Comparison of ENCODE assay signal across 23 cellular contexts in the genomic region with DNA sequence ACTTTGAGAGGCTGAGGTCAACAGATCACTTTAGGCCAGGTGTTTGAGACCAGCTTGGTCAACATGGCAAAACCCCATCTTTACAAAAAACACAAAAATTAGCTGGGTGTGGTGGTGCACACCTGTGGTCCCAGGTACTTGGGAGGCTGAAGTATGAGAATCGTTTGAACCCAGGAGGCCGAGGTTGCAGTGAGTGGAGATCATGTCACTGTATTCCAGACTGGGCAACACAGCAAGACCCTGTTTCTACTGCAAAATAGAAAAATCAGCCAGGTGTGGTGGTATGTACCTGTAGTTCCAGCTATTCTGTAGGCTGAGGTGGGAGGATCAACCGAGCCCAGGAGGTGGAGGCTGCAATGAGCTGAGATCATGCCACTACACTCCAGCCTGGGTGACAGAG. TPM values are rescaled to one million over a fixed set of nuclear protein-coding genes. Genes with fewer than 3 reads are reported as not detected.
DNase-seq lines count a peak whose midpoint lies in the region; ATAC-seq, FAIRE-seq and TF ChIP-seq lines count a peak whose summit lies in the region.
"Had no signal": no experiment of that assay in that cellular context is flagged by ENCODE, and none has a peak within 500 bp of the region (broad histone marks: within the 10 kb centered on the region; RNA-seq: fewer than 3 reads in every experiment).

No MANE protein-coding gene starts in this region.

- H3K36me3 ChIP-seq in HepG2 (replicated peaks in 1 of 2; ENCODE audit: control insufficient read depth in 1 of 2, insufficient read depth in 2 of 2, low read length in 2 of 2) (no peaks in the 10 kb centered on the region), right lobe of liver (no peaks in the 10 kb centered on the region)
- H3K36me3 ChIP-seq in CD4-positive, alpha-beta memory T cell (ENCODE audit: insufficient read depth, low read length): no peaks in the 10 kb centered on the region
- H3K36me3 ChIP-seq: BE2C, BLaER1 had no signal

- POLR2A ChIA-PET in HepG2 (lab: Yijun Ruan, JAX) (no interaction called here), WTC11 (lab: Charles Lee) (interaction anchor here (0.6 kb wide), 1 partner anchor 404 kb away, joined by 8 read pairs; no protein-coding TSS in a partner anchor)
- POLR2A ChIA-PET in activated CD8-positive, alpha-beta T cell treated with anti-CD3 and anti-CD28 coated beads, Interleukin-2, amount 10 ng/mL, durations not matched to agents 7 days and 5 days (lab: Charles Lee): no interaction called here
- POLR2A ChIA-PET in CD4-positive, alpha-beta memory T cell (lab: Charles Lee; ENCODE audit: partially characterized antibody): no interaction called here

- DNase-seq in HepG2 (ENCODE audit: low spot score) (no peak), right lobe of liver (no peak), WTC11 (ENCODE audit: low spot score) (no peak), posterior vena cava (ENCODE audit: low spot score) (peak; percentile 25)
- no peak for DNase-seq in activated CD8-positive, alpha-beta T cell treated with anti-CD3 and anti-CD28 coated beads, Interleukin-2, amount 10 ng/mL, durations not matched to agents 7 days and 5 days
- DNase-seq in CD4-positive, alpha-beta memory T cell: no peak
- DNase-seq: 8988T; ACHN; BE2C; C1 segment of cervical spinal cord; Caco-2; Calu3; CD4-positive, CD25-positive, alpha-beta regulatory T cell; CD8-positive, alpha-beta T cell; DMS79 treated with DMSO at 0.1 percent for 48 hours; GF-D8 had no signal

- no peak for TF ChIP-seq POLR2A in HepG2 (IDR thresholded peaks at IDR 0.05; ENCODE audit: insufficient read depth in 1 of 2, low read depth in 2 of 2, low read length in 2 of 2)
- no peak for TF ChIP-seq POLR2A in right lobe of liver (IDR thresholded peaks at IDR 0.05)

- intact Hi-C loops in HepG2 (cut with micrococcal nuclease; ENCODE audit: unreplicated experiment) (no loop called here), right lobe of liver (cut with DNase I) (no loop called here), posterior vena cava (cut with DNase I) (no loop called here)
- intact Hi-C loops in CD4-positive, alpha-beta memory T cell (cut with micrococcal nuclease): no loop called here

- H3K4me3 Mint-ChIP-seq in WTC11: no peak overlapping the region
- no peak overlapping the region for H3K4me3 Mint-ChIP-seq in activated CD8-positive, alpha-beta T cell treated with anti-CD3 and anti-CD28 coated beads, Interleukin-2, amount 10 ng/mL, durations not matched to agents 7 days and 5 days
- H3K4me3 Mint-ChIP-seq in CD4-positive, alpha-beta memory T cell: no peak overlapping the region
- H3K4me3 Mint-ChIP-seq: CD14-positive monocyte; CD4-positive, CD25-positive, alpha-beta regulatory T cell; CD8-positive, alpha-beta T cell had no signal

- no peak for TF ChIP-seq EP300 in HepG2 (IDR thresholded peaks at IDR 0.05; ENCODE audit: low read depth in 2 of 2, low read length in 2 of 2)
- no peak for TF ChIP-seq EP300 in HepG2 (CRISPR knock-in tag; IDR thresholded peaks at IDR 0.05; ENCODE audit: borderline replicate concordance)

- TF ChIP-seq CTCF in HepG2 (CRISPR knock-in tag; IDR thresholded peaks at IDR 0.05): no peak
- no peak for TF ChIP-seq CTCF in right lobe of liver (IDR thresholded peaks at IDR 0.05)
- TF ChIP-seq CTCF in WTC11 (IDR thresholded peaks at IDR 0.05): no peak

- H3K27ac Mint-ChIP-seq in WTC11: no peak overlapping the region
- H3K27ac Mint-ChIP-seq in activated CD8-positive, alpha-beta T cell treated with anti-CD3 and anti-CD28 coated beads, Interleukin-2, amount 10 ng/mL, durations not matched to agents 7 days and 5 days: no peak overlapping the region
- H3K27ac Mint-ChIP-seq in CD4-positive, alpha-beta memory T cell: no peak overlapping the region
- H3K27ac Mint-ChIP-seq: CD14-positive monocyte; CD4-positive, CD25-positive, alpha-beta regulatory T cell; CD8-positive, alpha-beta T cell had no signal

- no peaks in the 10 kb centered on the region; a peak in 1 of 5 replicates for H3K27me3 ChIP-seq in HepG2 (ENCODE audit: control insufficient read depth in 1 of 2, insufficient read depth in 2 of 2, low read length in 2 of 2)
- no peaks in the 10 kb centered on the region for H3K27me3 ChIP-seq in right lobe of liver
- H3K27me3 ChIP-seq in CD4-positive, alpha-beta memory T cell (ENCODE audit: insufficient read depth, low read length): no peaks in the 10 kb centered on the region
- H3K27me3 ChIP-seq: BE2C, BLaER1 had no signal

- BruUV-seq in HepG2 (replicated peaks; lab: Mats Ljungman, UMichigan): no TSS peak

- CTCF ChIA-PET in HepG2 (lab: Yijun Ruan, JAX; ENCODE audit: low intra/inter-chr PET ratio, low total read pairs): no interaction called here
- CTCF ChIA-PET in WTC11 (lab: Charles Lee): interaction anchor here (1.4 kb wide), 1 partner anchor 52 kb away, joined by 3 read pairs; no protein-coding TSS in a partner anchor
- CTCF ChIA-PET in activated CD8-positive, alpha-beta T cell treated with anti-CD3 and anti-CD28 coated beads, Interleukin-2, amount 10 ng/mL, durations not matched to agents 7 days and 5 days (lab: Charles Lee): no interaction called here
- CTCF ChIA-PET in CD4-positive, alpha-beta memory T cell (lab: Charles Lee; ENCODE audit: partially characterized antibody): interaction anchor here (1.2 kb wide), 1 partner anchor 46 kb away, joined by 3 read pairs; no protein-coding TSS in a partner anchor

- no peaks in the 10 kb centered on the region for H4K20me1 ChIP-seq in HepG2 (ENCODE audit: insufficient read depth, low read length)
- H4K20me1 ChIP-seq: BLaER1 had no signal

- no peak for FAIRE-seq in HepG2 (lab: Jason Lieb, UNC)
- FAIRE-seq: A204.1, D721Med, G401.6, GM12891, GM19239 had no signal

- 67% methylated on average over 3 of the region's 3 CpGs for WGBS in HepG2 (ENCODE audit: low lambda C conversion rate)
- 76% methylated on average over 3 of the region's 3 CpGs for WGBS in right lobe of liver (ENCODE audit: insufficient coverage, low coverage, low lambda C conversion rate, missing lambda C conversion rate)

- peaks cover 4% of the 10 kb centered on the region for H3K79me2 ChIP-seq in HepG2 (ENCODE audit: insufficient read depth, low read length)

- H3K27ac ChIP-seq in HepG2 (ENCODE audit: extremely low read length, insufficient read depth, low read length) (no peak overlapping the region), right lobe of liver (no peak overlapping the region)
- H3K27ac ChIP-seq in CD4-positive, alpha-beta memory T cell (ENCODE audit: low read depth, low read length): no peak overlapping the region
- H3K27ac ChIP-seq: BLaER1 had no signal

- H3K4me3 ChIP-seq in HepG2 (replicated peaks in 1 of 3; ENCODE audit: insufficient read depth in 1 of 3, low read depth in 2 of 3, low read length in 3 of 3) (no peak overlapping the region), right lobe of liver (no peak overlapping the region)
- H3K4me3 ChIP-seq in CD4-positive, alpha-beta memory T cell (ENCODE audit: low read length in 2 of 2): no peak overlapping the region
- H3K4me3 ChIP-seq: BLaER1 had no signal

- H3K9me3 ChIP-seq in HepG2 (ENCODE audit: low read length) (no peaks in the 10 kb centered on the region), right lobe of liver (no peaks in the 10 kb centered on the region)
- H3K9me3 ChIP-seq in CD4-positive, alpha-beta memory T cell (ENCODE audit: control insufficient read depth in 1 of 2, low read length in 2 of 2): no peaks in the 10 kb centered on the region
- H3K9me3 ChIP-seq: BE2C, BLaER1, Caco-2 had no signal

- H3K4me1 ChIP-seq in HepG2 (ENCODE audit: insufficient read depth, low read length): peaks cover 21% of the 10 kb centered on the region
- H3K4me1 ChIP-seq in right lobe of liver: no peaks in the 10 kb centered on the region
- peaks cover 12% of the 10 kb centered on the region for H3K4me1 ChIP-seq in CD4-positive, alpha-beta memory T cell (ENCODE audit: insufficient read depth, low read length)
- H3K4me1 ChIP-seq: BE2C, Caco-2 had no signal

- no peak for TF ChIP-seq RAD21 in HepG2 (CRISPR knock-in tag; IDR thresholded peaks at IDR 0.05)

- no peak for ATAC-seq in HepG2
- no peak for ATAC-seq in right lobe of liver
- ATAC-seq in WTC11: no peak
- no peak for ATAC-seq in activated CD8-positive, alpha-beta T cell treated with anti-CD3 and anti-CD28 coated beads, Interleukin-2, amount 10 ng/mL, durations not matched to agents 7 days and 5 days
- ATAC-seq: CD8-positive, alpha-beta T cell had no signal

- H3K9ac ChIP-seq in HepG2 (ENCODE audit: insufficient read depth, low read depth, low read length): no peak overlapping the region
- H3K9ac ChIP-seq: BLaER1 had no signal

- no peaks in the 10 kb centered on the region for H3K36me3 Mint-ChIP-seq in WTC11
- no peaks in the 10 kb centered on the region for H3K36me3 Mint-ChIP-seq in activated CD8-positive, alpha-beta T cell treated with anti-CD3 and anti-CD28 coated beads, Interleukin-2, amount 10 ng/mL, durations not matched to agents 7 days and 5 days (ENCODE audit: low read depth)
- H3K36me3 Mint-ChIP-seq in CD4-positive, alpha-beta memory T cell: no peaks in the 10 kb centered on the region
- H3K36me3 Mint-ChIP-seq: CD14-positive monocyte; CD4-positive, CD25-positive, alpha-beta regulatory T cell; CD8-positive, alpha-beta T cell had no signal

- H3K27me3 Mint-ChIP-seq in WTC11 (ENCODE audit: low read depth): no peaks in the 10 kb centered on the region; the same call in 1 of the 2 replicates
- H3K27me3 Mint-ChIP-seq in activated CD8-positive, alpha-beta T cell treated with anti-CD3 and anti-CD28 coated beads, Interleukin-2, amount 10 ng/mL, durations not matched to agents 7 days and 5 days (ENCODE audit: low read depth): no peaks in the 10 kb centered on the region
- H3K27me3 Mint-ChIP-seq in CD4-positive, alpha-beta memory T cell: no peaks in the 10 kb centered on the region

- in situ Hi-C loops in HepG2 (cut with HindIII; ENCODE audit: extremely low pct_ligation_motif_present, low pct_unique_long_range_greater_than_20kb): no loop called here

- no peak overlapping the region for H2AFZ ChIP-seq in HepG2 (ENCODE audit: low read length)

- no peaks in the 10 kb centered on the region for H3K9me3 Mint-ChIP-seq in WTC11
- H3K9me3 Mint-ChIP-seq in activated CD8-positive, alpha-beta T cell treated with anti-CD3 and anti-CD28 coated beads, Interleukin-2, amount 10 ng/mL, durations not matched to agents 7 days and 5 days (ENCODE audit: insufficient read depth): no peaks in the 10 kb centered on the region
- H3K9me3 Mint-ChIP-seq in CD4-positive, alpha-beta memory T cell: no peaks in the 10 kb centered on the region
- H3K9me3 Mint-ChIP-seq: CD14-positive monocyte; CD8-positive, alpha-beta T cell had no signal

- peaks cover 5% of the 10 kb centered on the region; the same call in 1 of the 2 replicates for H3K4me1 Mint-ChIP-seq in WTC11
- H3K4me1 Mint-ChIP-seq in activated CD8-positive, alpha-beta T cell treated with anti-CD3 and anti-CD28 coated beads, Interleukin-2, amount 10 ng/mL, durations not matched to agents 7 days and 5 days (ENCODE audit: low read depth): peaks cover 7% of the 10 kb centered on the region
- peaks cover 3 to 10% (median 6%) of the 10 kb centered on the region in 4 donors for H3K4me1 Mint-ChIP-seq in CD4-positive, alpha-beta memory T cell
- H3K4me1 Mint-ChIP-seq: CD14-positive monocyte had no signal

- H3K4me2 ChIP-seq in HepG2 (ENCODE audit: low read depth, low read length): no peak overlapping the region
- H3K4me2 ChIP-seq: BLaER1 had no signal

RNA-seq across cellular contexts. Expression of a gene that starts 4.2 kb away (rescaled TPM):
- 14.7 and 17.2 TPM in 2 replicates for total RNA-seq in HepG2 (2016; rRNA removed; fragmentation: Illumina TruSeq; extraction: Trizol)
- 6.7 TPM in 2 replicates for total RNA-seq in HepG2 (2016; cell fraction: cytosol; rRNA removed; fragmentation: Illumina TruSeq; extraction: Trizol; ENCODE audit: low read depth)
- 12.6 and 16.4 TPM in 2 replicates for total RNA-seq in HepG2 (2016; cell fraction: insoluble cytoplasmic fraction; rRNA removed; fragmentation: Illumina TruSeq; extraction: Trizol)
- 7.1 and 7.2 TPM in 2 replicates for total RNA-seq in HepG2 (2016; cell fraction: membrane; rRNA removed; fragmentation: Illumina TruSeq; extraction: Trizol)
- total RNA-seq in HepG2 (2016; cell fraction: nucleus; rRNA removed; fragmentation: Illumina TruSeq; extraction: Trizol): 23.2 and 23.6 TPM in 2 replicates
- polyA plus RNA-seq in HepG2 (2011; rRNA removed): 27.2 and 28.2 TPM in 2 replicates
- 8.2 TPM in 2 replicates for polyA plus RNA-seq in HepG2 (2011; cell fraction: cytosol; rRNA removed)
- 142 and 147 TPM in 2 replicates for polyA plus RNA-seq in HepG2 (2011; cell fraction: nucleus; rRNA removed)
- 16.7 and 18.0 TPM in 2 replicates for polyA plus RNA-seq in HepG2 (2012)
- 1.3 and 1.4 TPM in 2 replicates for polyA plus RNA-seq in HepG2 (2016; cell fraction: cytosol; fragmentation: Illumina TruSeq; extraction: Trizol; ENCODE audit: low read depth)
- polyA plus RNA-seq in HepG2 (2016; cell fraction: insoluble cytoplasmic fraction; fragmentation: Illumina TruSeq; extraction: Trizol; ENCODE audit: low read depth): 12.9 and 15.4 TPM in 2 replicates
- 2.8 and 3.9 TPM in 2 replicates for polyA plus RNA-seq in HepG2 (2016; cell fraction: membrane; fragmentation: Illumina TruSeq; extraction: Trizol; ENCODE audit: low read depth)
- 58.6 and 63.7 TPM in 2 replicates for polyA plus RNA-seq in HepG2 (2016; cell fraction: nucleus; fragmentation: Illumina TruSeq; extraction: Trizol; ENCODE audit: insufficient read depth, low read depth)
- 33.3 and 85.9 TPM in 2 replicates for polyA minus RNA-seq in HepG2 (2011; rRNA and poly(A)+ RNA removed; ENCODE audit: low replicate concordance)
- polyA minus RNA-seq in HepG2 (2011; cell fraction: cytosol; rRNA and poly(A)+ RNA removed): 9.0 and 10.7 TPM in 2 replicates
- 39.5 and 49.7 TPM in 2 replicates for polyA minus RNA-seq in HepG2 (2011; cell fraction: nucleus; rRNA and poly(A)+ RNA removed)
- total RNA-seq in right lobe of liver: 10 to 100 TPM; 16.5 to 29.1 (median 22.6) TPM
- total RNA-seq in WTC11 (2021): 66.8 to 71.3 TPM (median 70.5 TPM) in 3 replicates
- total RNA-seq in posterior vena cava: 10 to 100 TPM; 41.4 to 49.0 TPM
- total RNA-seq in activated CD8-positive, alpha-beta T cell treated with anti-CD3 and anti-CD28 coated beads, Interleukin-2, amount 10 ng/mL, durations not matched to agents 7 days and 5 days: 10 to 100 TPM; 53.7 to 54.5 TPM
- total RNA-seq in CD4-positive, alpha-beta memory T cell: 10 to 100 TPM; 49.1 to 53.0 TPM
- 10 to 100 TPM in 1 of 2 donors, 1 to 10 TPM in 1; 8.1 to 12.5 TPM for polyA plus RNA-seq in CD4-positive, alpha-beta memory T cell

RNA-seq across cellular contexts. Expression of a gene that starts 45.2 kb away (rescaled TPM):
- total RNA-seq in HepG2 (2016; rRNA removed; fragmentation: Illumina TruSeq; extraction: Trizol) (not detected in 2 replicates), right lobe of liver (10 to 100 TPM in 1 of 6 experiments, 1 to 10 TPM in 5; 5.0 to 14.4 (median 5.7) TPM), WTC11 (2021) (13.2 to 16.5 TPM (median 15.9 TPM) in 3 replicates), posterior vena cava (100 to 1,000 TPM; 107 to 119 TPM)
- total RNA-seq in HepG2 (2016; cell fraction: cytosol; rRNA removed; fragmentation: Illumina TruSeq; extraction: Trizol; ENCODE audit: low read depth): not detected in 2 replicates
- not detected in 2 replicates for total RNA-seq in HepG2 (2016; cell fraction: insoluble cytoplasmic fraction; rRNA removed; fragmentation: Illumina TruSeq; extraction: Trizol)
- total RNA-seq in HepG2 (2016; cell fraction: membrane; rRNA removed; fragmentation: Illumina TruSeq; extraction: Trizol): not detected in 2 replicates
- not detected in 2 replicates for total RNA-seq in HepG2 (2016; cell fraction: nucleus; rRNA removed; fragmentation: Illumina TruSeq; extraction: Trizol)
- not detected in 2 replicates for polyA plus RNA-seq in HepG2 (2011; rRNA removed)
- 0.07 TPM in 1 of 2 replicates, not detected in the other for polyA plus RNA-seq in HepG2 (2011; cell fraction: cytosol; rRNA removed)
- not detected in 2 replicates for polyA plus RNA-seq in HepG2 (2011; cell fraction: nucleus; rRNA removed)
- polyA plus RNA-seq in HepG2 (2012): not detected in 2 replicates
- not detected in 2 replicates for polyA plus RNA-seq in HepG2 (2016; cell fraction: cytosol; fragmentation: Illumina TruSeq; extraction: Trizol; ENCODE audit: low read depth)
- polyA plus RNA-seq in HepG2 (2016; cell fraction: insoluble cytoplasmic fraction; fragmentation: Illumina TruSeq; extraction: Trizol; ENCODE audit: low read depth): not detected in 2 replicates
- not detected in 2 replicates for polyA plus RNA-seq in HepG2 (2016; cell fraction: membrane; fragmentation: Illumina TruSeq; extraction: Trizol; ENCODE audit: low read depth)
- not detected in 2 replicates for polyA plus RNA-seq in HepG2 (2016; cell fraction: nucleus; fragmentation: Illumina TruSeq; extraction: Trizol; ENCODE audit: insufficient read depth, low read depth)
- polyA minus RNA-seq in HepG2 (2011; rRNA and poly(A)+ RNA removed; ENCODE audit: low replicate concordance): 106 TPM in 1 of 2 replicates, not detected in the other
- 0.10 and 0.26 TPM in 2 replicates for polyA minus RNA-seq in HepG2 (2011; cell fraction: cytosol; rRNA and poly(A)+ RNA removed)
- polyA minus RNA-seq in HepG2 (2011; cell fraction: nucleus; rRNA and poly(A)+ RNA removed): 0.13 TPM in 1 of 2 replicates, not detected in the other
- total RNA-seq in activated CD8-positive, alpha-beta T cell treated with anti-CD3 and anti-CD28 coated beads, Interleukin-2, amount 10 ng/mL, durations not matched to agents 7 days and 5 days: not detected
- not detected for total RNA-seq in CD4-positive, alpha-beta memory T cell
- not detected for polyA plus RNA-seq in CD4-positive, alpha-beta memory T cell
- total RNA-seq: Calu3; CD4-positive, CD25-positive, alpha-beta regulatory T cell; CD8-positive, alpha-beta T cell had no signal
- polyA plus RNA-seq: CD14-positive monocyte; CD4-positive, CD25-positive, alpha-beta regulatory T cell had no signal

RNA-seq across cellular contexts. Expression of a gene that starts 51.5 kb away (rescaled TPM):
- total RNA-seq in HepG2 (2016; rRNA removed; fragmentation: Illumina TruSeq; extraction: Trizol) (1.3 and 4.3 TPM in 2 replicates), right lobe of liver (10 to 100 TPM; 25.4 to 50.4 (median 36.9) TPM), WTC11 (2021) (36.3 to 38.9 TPM (median 36.9 TPM) in 3 replicates), posterior vena cava (10 to 100 TPM; 60.5 to 64.5 TPM)
- total RNA-seq in HepG2 (2016; cell fraction: cytosol; rRNA removed; fragmentation: Illumina TruSeq; extraction: Trizol; ENCODE audit: low read depth): 0.88 and 1.3 TPM in 2 replicates
- total RNA-seq in HepG2 (2016; cell fraction: insoluble cytoplasmic fraction; rRNA removed; fragmentation: Illumina TruSeq; extraction: Trizol): 1.2 and 3.2 TPM in 2 replicates
- 0.86 and 1.1 TPM in 2 replicates for total RNA-seq in HepG2 (2016; cell fraction: membrane; rRNA removed; fragmentation: Illumina TruSeq; extraction: Trizol)
- total RNA-seq in HepG2 (2016; cell fraction: nucleus; rRNA removed; fragmentation: Illumina TruSeq; extraction: Trizol): 3.7 and 6.2 TPM in 2 replicates
- polyA plus RNA-seq in HepG2 (2011; rRNA removed): 5.2 and 10.3 TPM in 2 replicates
- 4.1 and 5.0 TPM in 2 replicates for polyA plus RNA-seq in HepG2 (2011; cell fraction: cytosol; rRNA removed)
- polyA plus RNA-seq in HepG2 (2011; cell fraction: nucleus; rRNA removed): 17.3 and 21.3 TPM in 2 replicates
- 4.4 and 4.5 TPM in 2 replicates for polyA plus RNA-seq in HepG2 (2012)
- polyA plus RNA-seq in HepG2 (2016; cell fraction: cytosol; fragmentation: Illumina TruSeq; extraction: Trizol; ENCODE audit: low read depth): 1.1 and 1.5 TPM in 2 replicates
- polyA plus RNA-seq in HepG2 (2016; cell fraction: insoluble cytoplasmic fraction; fragmentation: Illumina TruSeq; extraction: Trizol; ENCODE audit: low read depth): 1.5 and 2.9 TPM in 2 replicates
- polyA plus RNA-seq in HepG2 (2016; cell fraction: membrane; fragmentation: Illumina TruSeq; extraction: Trizol; ENCODE audit: low read depth): 1.1 and 1.2 TPM in 2 replicates
- 17.9 and 19.1 TPM in 2 replicates for polyA plus RNA-seq in HepG2 (2016; cell fraction: nucleus; fragmentation: Illumina TruSeq; extraction: Trizol; ENCODE audit: insufficient read depth, low read depth)
- polyA minus RNA-seq in HepG2 (2011; rRNA and poly(A)+ RNA removed; ENCODE audit: low replicate concordance): 8.8 and 82.9 TPM in 2 replicates
- 3.7 and 4.7 TPM in 2 replicates for polyA minus RNA-seq in HepG2 (2011; cell fraction: cytosol; rRNA and poly(A)+ RNA removed)
- polyA minus RNA-seq in HepG2 (2011; cell fraction: nucleus; rRNA and poly(A)+ RNA removed): 3.1 TPM in 2 replicates
- total RNA-seq in activated CD8-positive, alpha-beta T cell treated with anti-CD3 and anti-CD28 coated beads, Interleukin-2, amount 10 ng/mL, durations not matched to agents 7 days and 5 days: 10 to 100 TPM; 41.1 to 50.1 TPM
- 10 to 100 TPM; 18.2 to 20.5 TPM for total RNA-seq in CD4-positive, alpha-beta memory T cell
- polyA plus RNA-seq in CD4-positive, alpha-beta memory T cell: 1 to 10 TPM; 7.9 to 9.2 TPM

RNA-seq across cellular contexts. Expression of a gene that starts 52.9 kb away (rescaled TPM):
- 366 and 491 TPM in 2 replicates for total RNA-seq in HepG2 (2016; rRNA removed; fragmentation: Illumina TruSeq; extraction: Trizol)
- 146 and 174 TPM in 2 replicates for total RNA-seq in HepG2 (2016; cell fraction: cytosol; rRNA removed; fragmentation: Illumina TruSeq; extraction: Trizol; ENCODE audit: low read depth)
- total RNA-seq in HepG2 (2016; cell fraction: insoluble cytoplasmic fraction; rRNA removed; fragmentation: Illumina TruSeq; extraction: Trizol): 359 and 502 TPM in 2 replicates
- total RNA-seq in HepG2 (2016; cell fraction: membrane; rRNA removed; fragmentation: Illumina TruSeq; extraction: Trizol): 204 and 223 TPM in 2 replicates
- total RNA-seq in HepG2 (2016; cell fraction: nucleus; rRNA removed; fragmentation: Illumina TruSeq; extraction: Trizol): 153 and 156 TPM in 2 replicates
- polyA plus RNA-seq in HepG2 (2011; rRNA removed): 206 and 292 TPM in 2 replicates
- 210 and 226 TPM in 2 replicates for polyA plus RNA-seq in HepG2 (2011; cell fraction: cytosol; rRNA removed)
- polyA plus RNA-seq in HepG2 (2011; cell fraction: nucleus; rRNA removed): 112 and 130 TPM in 2 replicates
- 167 and 197 TPM in 2 replicates for polyA plus RNA-seq in HepG2 (2012)
- 110 and 126 TPM in 2 replicates for polyA plus RNA-seq in HepG2 (2016; cell fraction: cytosol; fragmentation: Illumina TruSeq; extraction: Trizol; ENCODE audit: low read depth)
- polyA plus RNA-seq in HepG2 (2016; cell fraction: insoluble cytoplasmic fraction; fragmentation: Illumina TruSeq; extraction: Trizol; ENCODE audit: low read depth): 421 and 450 TPM in 2 replicates
- 135 and 147 TPM in 2 replicates for polyA plus RNA-seq in HepG2 (2016; cell fraction: membrane; fragmentation: Illumina TruSeq; extraction: Trizol; ENCODE audit: low read depth)
- 209 and 219 TPM in 2 replicates for polyA plus RNA-seq in HepG2 (2016; cell fraction: nucleus; fragmentation: Illumina TruSeq; extraction: Trizol; ENCODE audit: insufficient read depth, low read depth)
- polyA minus RNA-seq in HepG2 (2011; rRNA and poly(A)+ RNA removed; ENCODE audit: low replicate concordance): 261 and 433 TPM in 2 replicates
- 119 and 120 TPM in 2 replicates for polyA minus RNA-seq in HepG2 (2011; cell fraction: cytosol; rRNA and poly(A)+ RNA removed)
- 73.5 and 81.7 TPM in 2 replicates for polyA minus RNA-seq in HepG2 (2011; cell fraction: nucleus; rRNA and poly(A)+ RNA removed)
- total RNA-seq in right lobe of liver: 10 to 100 TPM; 30.2 to 55.9 (median 38.7) TPM
- total RNA-seq in WTC11 (2021): 311 to 337 TPM (median 313 TPM) in 3 replicates
- 10 to 100 TPM; 66.9 to 82.3 TPM for total RNA-seq in posterior vena cava
- 100 to 1,000 TPM; 211 to 215 TPM for total RNA-seq in activated CD8-positive, alpha-beta T cell treated with anti-CD3 and anti-CD28 coated beads, Interleukin-2, amount 10 ng/mL, durations not matched to agents 7 days and 5 days
- total RNA-seq in CD4-positive, alpha-beta memory T cell: 10 to 100 TPM; 82.3 to 87.8 TPM
- polyA plus RNA-seq in CD4-positive, alpha-beta memory T cell: 100 to 1,000 TPM; 136 to 200 TPM

Comparison
In these comparisons a context has a peak if more than half of its experiments do, and no peak if none do; other contexts are left out.
1. CTCF ChIA-PET loops: an anchor here in WTC11 (1.4 kb wide) and CD4-positive, alpha-beta memory T cell (1.2 kb wide); none called in HepG2 and activated CD8-positive, alpha-beta T cell treated with anti-CD3 and anti-CD28 coated beads, Interleukin-2, amount 10 ng/mL, durations not matched to agents 7 days and 5 days.